Comparison of ENCODE assay signal across 15 cellular contexts in the genomic region with DNA sequence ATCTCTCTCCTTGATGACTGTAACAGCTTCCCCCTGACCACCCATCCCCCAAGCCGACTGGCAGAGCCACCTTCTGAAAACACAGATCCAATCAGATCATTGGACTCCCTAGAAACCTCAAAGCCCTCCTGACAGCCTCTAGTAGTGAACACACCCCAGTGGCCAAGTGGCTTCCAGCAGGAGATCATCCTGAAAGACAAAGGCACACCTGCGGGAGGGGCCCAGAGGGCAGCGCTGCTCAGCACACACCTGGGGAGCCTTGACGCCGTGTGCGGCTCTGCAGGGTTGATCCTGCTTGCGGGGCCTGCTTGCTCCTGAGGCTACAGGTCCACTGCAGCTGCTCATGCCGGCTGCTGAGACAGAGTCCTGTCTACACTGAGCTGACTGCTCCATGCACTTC. TPM values are rescaled to one million over a fixed set of nuclear protein-coding genes. Genes with fewer than 3 reads are reported as not detected.
DNase-seq lines count a peak whose midpoint lies in the region; ATAC-seq, FAIRE-seq and TF ChIP-seq lines count a peak whose summit lies in the region.
"Had no signal": no experiment of that assay in that cellular context is flagged by ENCODE, and none has a peak within 500 bp of the region (broad histone marks: within the 10 kb centered on the region; RNA-seq: fewer than 3 reads in every experiment).

No MANE protein-coding gene starts in this region.

- WGBS in trophoblast cell (ENCODE audit: extremely low coverage, insufficient coverage, insufficient read length), result no CpG with 5 or more reads among the region's 8 CpGs

- no peaks in the 10 kb centered on the region for H3K27me3 ChIP-seq in HUES48 (ENCODE audit: control insufficient read depth, insufficient read depth, low read length)
- H3K27me3 ChIP-seq in astrocyte (ENCODE audit: insufficient read depth, low read length), result no peaks in the 10 kb centered on the region
- no peaks in the 10 kb centered on the region for H3K27me3 ChIP-seq in trophoblast cell (ENCODE audit: insufficient read depth, low read length)
- H3K27me3 ChIP-seq: Peyer's patch had no signal

- H2BK5ac ChIP-seq in trophoblast cell (ENCODE audit: low read depth, low read length, poor library complexity), result no peak overlapping the region

- no peak overlapping the region for H4K91ac ChIP-seq in trophoblast cell (ENCODE audit: low read depth, low read length)

- peaks cover 19% of the 10 kb centered on the region for H3K36me3 Mint-ChIP-seq in astrocyte (ENCODE audit: low read depth, unreplicated experiment)

- peaks cover 5% of the 10 kb centered on the region for H3K4me1 Mint-ChIP-seq in astrocyte (ENCODE audit: low read depth, unreplicated experiment)

- no peak overlapping the region for H3K14ac ChIP-seq in trophoblast cell (ENCODE audit: low read length)

- DNase-seq in NCI-H2029 treated with DMSO at 0.1 percent for 48 hours (lab: John Stamatoyannopoulos, UW) (peak; percentile 64), astrocyte (ENCODE audit: low read depth) (no peak), trophoblast cell (no peak), ureter (ENCODE audit: low spot score) (no peak)
- no peak for DNase-seq in stimulated activated CD4-positive, alpha-beta T cell treated with anti-CD3 and anti-CD28 coated beads, Interleukin-15, amount 100 ng/mL, for 24 hours
- DNase-seq: activated CD4-positive, alpha-beta T cell treated with anti-CD3 and anti-CD28 coated beads, Interleukin-2, amount 50 U/mL, for 48 hours; CD4-positive, alpha-beta T cell; IMR-90; NCI-H1694; Peyer's patch; stimulated activated CD4-positive, alpha-beta T cell treated with anti-CD3 and anti-CD28 coated beads, Interleukin-4, amount 100 ng/mL, for 4 hours had no signal

- H2AFZ ChIP-seq in astrocyte (ENCODE audit: low read depth, low read length), result no peak overlapping the region
- no peak overlapping the region for H2AFZ ChIP-seq in trophoblast cell (ENCODE audit: insufficient read depth, low read length, poor library complexity)

- no peak overlapping the region for H2AK5ac ChIP-seq in trophoblast cell (ENCODE audit: low read length)

- peak overlapping the region; percentile 69 for H3K27ac Mint-ChIP-seq in astrocyte (ENCODE audit: unreplicated experiment)
- H3K27ac Mint-ChIP-seq: activated naive CD4-positive, alpha-beta T cell treated with anti-CD3 and anti-CD28 coated beads, Interleukin-2, amount 50 U/mL, for 24 hours; CD4-positive, alpha-beta T cell; T-helper 2 cell treated with Interferon-gamma antibody and Interleukin-4, amounts not matched to agents 5 μg/mL and 100 μg/mL, for 36 hours had no signal

- no peak for ATAC-seq in HG03378 (IDR thresholded peaks at IDR 0.05; ENCODE audit: unreplicated experiment)

- TF ChIP-seq CTCF in astrocyte (IDR thresholded peaks at IDR 0.05; ENCODE audit: insufficient read depth, low read depth, low read length), result no peak

- no peak overlapping the region for H3K4ac ChIP-seq in trophoblast cell (ENCODE audit: low read depth, low read length)

- no peak overlapping the region for H3K18ac ChIP-seq in trophoblast cell (ENCODE audit: low read length)

- FAIRE-seq in astrocyte (lab: Jason Lieb, UNC), result no peak

- no peak overlapping the region for H3K4me3 ChIP-seq in HUES48 (ENCODE audit: low read depth, low read length)
- no peak overlapping the region for H3K4me3 ChIP-seq in astrocyte (ENCODE audit: insufficient read depth, low read depth, low read length)
- H3K4me3 ChIP-seq in trophoblast cell (ENCODE audit: low read depth, low read length), result peak overlapping the region; percentile 40
- H3K4me3 ChIP-seq: Peyer's patch had no signal

- H2BK12ac ChIP-seq in trophoblast cell (ENCODE audit: low read length), result no peak overlapping the region

- H4K20me1 ChIP-seq in astrocyte (ENCODE audit: insufficient read depth, low read length), result peaks cover 78% of the 10 kb centered on the region

- H3K4me1 ChIP-seq in HUES48 (ENCODE audit: control insufficient read depth, insufficient read depth, low read length), result peaks cover 23% of the 10 kb centered on the region
- H3K4me1 ChIP-seq in astrocyte (ENCODE audit: insufficient read depth, low read length), result no peaks in the 10 kb centered on the region
- H3K4me1 ChIP-seq in trophoblast cell (ENCODE audit: control insufficient read depth in 1 of 2, insufficient read depth in 2 of 2, low read length in 2 of 2), result no peaks in the 10 kb centered on the region

- H3K79me2 ChIP-seq in astrocyte (ENCODE audit: insufficient read depth, low read length) (peaks cover 33% of the 10 kb centered on the region), trophoblast cell (ENCODE audit: control insufficient read depth, insufficient read depth, low read length, poor library complexity) (no peaks in the 10 kb centered on the region)

- no peaks in the 10 kb centered on the region for H3K79me1 ChIP-seq in trophoblast cell (ENCODE audit: low read length)

- H3K4me2 ChIP-seq in astrocyte (ENCODE audit: low read length) (no peak overlapping the region), trophoblast cell (ENCODE audit: low read length) (no peak overlapping the region)

- peaks cover 64% of the 10 kb centered on the region for H3K36me3 ChIP-seq in HUES48 (ENCODE audit: control insufficient read depth, insufficient read depth, low read length)
- H3K36me3 ChIP-seq in astrocyte (ENCODE audit: insufficient read depth, low read length), result peaks cover 40% of the 10 kb centered on the region
- H3K36me3 ChIP-seq in trophoblast cell (ENCODE audit: control insufficient read depth in 1 of 2, insufficient read depth in 2 of 2, low read length in 2 of 2), result peaks cover 65 to 77% of the 10 kb centered on the region in 2 experiments

- no peaks in the 10 kb centered on the region for H3K9me3 ChIP-seq in HUES48 (ENCODE audit: control insufficient read depth, insufficient read depth, low read length)
- H3K9me3 ChIP-seq in astrocyte (ENCODE audit: insufficient read depth, low read depth, low read length), result no peaks in the 10 kb centered on the region
- H3K9me3 ChIP-seq in trophoblast cell (ENCODE audit: insufficient read depth, low read depth, low read length), result no peaks in the 10 kb centered on the region
- H3K9me3 ChIP-seq: Peyer's patch had no signal

- H3K23ac ChIP-seq in trophoblast cell (ENCODE audit: low read length), result no peak overlapping the region

- no peak overlapping the region for H3K4me3 Mint-ChIP-seq in astrocyte (ENCODE audit: unreplicated experiment)
- H3K4me3 Mint-ChIP-seq: activated naive CD4-positive, alpha-beta T cell treated with anti-CD3 and anti-CD28 coated beads, Interleukin-2, amount 50 U/mL, for 24 hours; CD4-positive, alpha-beta T cell; T-helper 2 cell treated with Interferon-gamma antibody and Interleukin-4, amounts not matched to agents 5 μg/mL and 100 μg/mL, for 36 hours had no signal

- peak overlapping the region; percentile 16 for H3K27ac ChIP-seq in HUES48 (ENCODE audit: low read depth, low read length)
- no peak overlapping the region for H3K27ac ChIP-seq in astrocyte (ENCODE audit: low read depth, low read length)
- H3K27ac ChIP-seq in trophoblast cell (ENCODE audit: low read depth, low read length), result no peak overlapping the region

- no peaks in the 10 kb centered on the region for H3K27me3 Mint-ChIP-seq in astrocyte (ENCODE audit: low read depth, unreplicated experiment)
- H3K27me3 Mint-ChIP-seq: activated naive CD4-positive, alpha-beta T cell treated with anti-CD3 and anti-CD28 coated beads, Interleukin-2, amount 50 U/mL, for 24 hours; CD4-positive, alpha-beta T cell had no signal

- no peaks in the 10 kb centered on the region for H3K9me3 Mint-ChIP-seq in astrocyte (ENCODE audit: unreplicated experiment)
- H3K9me3 Mint-ChIP-seq: activated naive CD4-positive, alpha-beta T cell treated with anti-CD3 and anti-CD28 coated beads, Interleukin-2, amount 50 U/mL, for 24 hours; CD4-positive, alpha-beta T cell; T-helper 2 cell treated with Interferon-gamma antibody and Interleukin-4, amounts not matched to agents 5 μg/mL and 100 μg/mL, for 36 hours had no signal

- H4K12ac ChIP-seq in trophoblast cell (ENCODE audit: low read depth, low read length), result no peak overlapping the region

- H3K9ac ChIP-seq in HUES48 (ENCODE audit: low read depth, low read length) (no peak overlapping the region), astrocyte (ENCODE audit: low read length) (no peak overlapping the region), trophoblast cell (ENCODE audit: low read length) (no peak overlapping the region)

- H2BK120ac ChIP-seq in trophoblast cell (ENCODE audit: insufficient read depth, low read length, poor library complexity), result no peak overlapping the region

- no peak overlapping the region for H4K8ac ChIP-seq in trophoblast cell (ENCODE audit: low read depth, low read length)

RNA-seq across cellular contexts. Expression of a gene that starts 41.5 kb away (rescaled TPM):
- total RNA-seq in astrocyte, result 17.4 and 21.5 TPM in 2 replicates
- 20.1 and 20.3 TPM in 2 replicates for polyA plus RNA-seq in trophoblast cell (2013)
- total RNA-seq in ureter, result 11.3 TPM

RNA-seq across cellular contexts. Expression of a gene that starts 41.7 kb away (rescaled TPM):
- total RNA-seq in astrocyte, result 30.3 and 33.9 TPM in 2 replicates
- 60.1 and 60.6 TPM in 2 replicates for polyA plus RNA-seq in trophoblast cell (2013)
- total RNA-seq in ureter, result 40.8 TPM
